26 cellular contexts compared by ENCODE assay signal in the genomic region with DNA sequence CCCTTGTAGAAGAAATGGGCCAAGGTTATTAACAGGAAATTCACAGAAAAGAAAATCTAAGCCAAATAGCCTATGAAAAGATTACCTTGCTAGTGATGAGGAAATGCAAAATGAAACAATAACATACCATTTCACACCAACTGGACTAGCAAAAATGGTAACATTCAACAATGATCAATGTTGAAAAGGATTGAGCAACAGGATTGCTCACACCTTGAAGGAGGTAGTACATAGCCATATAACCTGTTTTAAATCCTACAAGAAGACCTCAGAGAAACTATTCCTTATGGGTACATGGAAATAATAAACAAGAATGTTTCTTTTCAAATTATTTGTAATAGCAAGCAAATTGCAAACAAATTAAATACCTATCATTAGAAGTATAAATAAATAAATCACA.
"Had no signal": no experiment of that assay in that cellular context is flagged by ENCODE, and none has a peak within 500 bp of the region (broad histone marks: within the 10 kb centered on the region; RNA-seq: fewer than 3 reads in every experiment).

No MANE protein-coding gene starts in this region.

- H3K4me1 ChIP-seq: neural progenitor cell, prostate gland, right lobe of liver, sigmoid colon, stomach, thyroid gland, tibial nerve, upper lobe of left lung, uterus had no signal

- H3K36me3 ChIP-seq: neural progenitor cell, ovary, prostate gland, right lobe of liver, sigmoid colon, stomach, thoracic aorta, thyroid gland, tibial nerve, upper lobe of left lung, uterus had no signal

- H3K27me3 ChIP-seq: neural progenitor cell, ovary, right lobe of liver, sigmoid colon, thyroid gland, tibial nerve, upper lobe of left lung, uterus had no signal

- H3K27ac Mint-ChIP-seq: naive thymus-derived CD4-positive, alpha-beta T cell; natural killer cell; nephron; neural progenitor cell; stimulated activated effector memory CD8-positive, alpha-beta T cell treated with anti-CD3 and anti-CD28 coated beads, Interleukin-12 subunit alpha, Interleukin-12 subunit beta, amount 100 ng/mL, for 72 hours; stimulated activated naive B cell treated with anti-CD40 and anti-IgM and Interleukin-4, amounts not matched to agents 10 μg/mL and 1 μg/mL and 100 μg/mL, for 72 hours; stimulated activated naive CD8-positive, alpha-beta T cell treated with anti-CD3 and anti-CD28 coated beads, Interleukin-15, Interleukin-2, amounts not matched to agents 100 ng/mL and 50 ng/mL, for 24 hours had no signal

- H3K4me3 Mint-ChIP-seq: naive thymus-derived CD4-positive, alpha-beta T cell; natural killer cell; nephron; neural progenitor cell; stimulated activated effector memory CD8-positive, alpha-beta T cell treated with anti-CD3 and anti-CD28 coated beads, Interleukin-12 subunit alpha, Interleukin-12 subunit beta, amount 100 ng/mL, for 72 hours; stimulated activated naive B cell treated with anti-CD40 and anti-IgM and Interleukin-4, amounts not matched to agents 10 μg/mL and 1 μg/mL and 100 μg/mL, for 72 hours; stimulated activated naive CD8-positive, alpha-beta T cell treated with anti-CD3 and anti-CD28 coated beads, Interleukin-15, Interleukin-2, amounts not matched to agents 100 ng/mL and 50 ng/mL, for 24 hours had no signal

- ATAC-seq: naive thymus-derived CD4-positive, alpha-beta T cell; natural killer cell; right cardiac atrium; right lobe of liver; stimulated activated effector memory CD8-positive, alpha-beta T cell treated with anti-CD3 and anti-CD28 coated beads, Interleukin-12 subunit alpha, Interleukin-12 subunit beta, amount 100 ng/mL, for 72 hours; stimulated activated naive B cell treated with anti-CD40 and anti-IgM and Interleukin-4, amounts not matched to agents 10 μg/mL and 1 μg/mL and 100 μg/mL, for 72 hours had no signal

- H3K36me3 Mint-ChIP-seq: naive thymus-derived CD4-positive, alpha-beta T cell; natural killer cell; neural progenitor cell; stimulated activated effector memory CD8-positive, alpha-beta T cell treated with anti-CD3 and anti-CD28 coated beads, Interleukin-12 subunit alpha, Interleukin-12 subunit beta, amount 100 ng/mL, for 72 hours; stimulated activated naive B cell treated with anti-CD40 and anti-IgM and Interleukin-4, amounts not matched to agents 10 μg/mL and 1 μg/mL and 100 μg/mL, for 72 hours had no signal

- H3K27ac ChIP-seq: neural progenitor cell, ovary, prostate gland, right lobe of liver, sigmoid colon, stomach, thoracic aorta, thyroid gland, tibial nerve, upper lobe of left lung, uterus had no signal

- FAIRE-seq: small intestine had no signal

- H3K9me3 Mint-ChIP-seq: natural killer cell; nephron; neural progenitor cell; stimulated activated effector memory CD8-positive, alpha-beta T cell treated with anti-CD3 and anti-CD28 coated beads, Interleukin-12 subunit alpha, Interleukin-12 subunit beta, amount 100 ng/mL, for 72 hours; stimulated activated naive CD8-positive, alpha-beta T cell treated with anti-CD3 and anti-CD28 coated beads, Interleukin-15, Interleukin-2, amounts not matched to agents 100 ng/mL and 50 ng/mL, for 24 hours had no signal

- H3K4me3 ChIP-seq: neural progenitor cell, ovary, prostate gland, right lobe of liver, sigmoid colon, stomach, thoracic aorta, thyroid gland, tibial nerve, upper lobe of left lung, uterus had no signal

- H3K4me1 Mint-ChIP-seq: naive thymus-derived CD4-positive, alpha-beta T cell; natural killer cell; neural progenitor cell; stimulated activated effector memory CD8-positive, alpha-beta T cell treated with anti-CD3 and anti-CD28 coated beads, Interleukin-12 subunit alpha, Interleukin-12 subunit beta, amount 100 ng/mL, for 72 hours; stimulated activated naive B cell treated with anti-CD40 and anti-IgM and Interleukin-4, amounts not matched to agents 10 μg/mL and 1 μg/mL and 100 μg/mL, for 72 hours had no signal

- H3K9me3 ChIP-seq: ovary, prostate gland, right lobe of liver, sigmoid colon, stomach, thoracic aorta, thyroid gland, tibial nerve, upper lobe of left lung, uterus had no signal

- DNase-seq: naive thymus-derived CD4-positive, alpha-beta T cell; natural killer cell; occipital lobe; ovary; right cardiac atrium; right lobe of liver; sigmoid colon; small intestine; stimulated activated CD4-positive, alpha-beta T cell treated with anti-CD3 and anti-CD28 coated beads, Interleukin-15, amount 100 ng/mL, for 24 hours; stimulated activated CD4-positive, alpha-beta T cell treated with anti-CD3 and anti-CD28 coated beads, Interleukin-2, amount 100 ng/mL, for 24 hours; stimulated activated CD4-positive, alpha-beta T cell treated with anti-CD3 and anti-CD28 coated beads, Interleukin-2, amount 100 ng/mL, for 48 hours; stimulated activated CD4-positive, alpha-beta T cell treated with anti-CD3 and anti-CD28 coated beads, Interleukin-4, amount 100 ng/mL, for 24 hours; stimulated activated naive B cell treated with anti-CD40 and anti-IgM and Interleukin-4, amounts not matched to agents 10 μg/mL and 1 μg/mL and 100 μg/mL, for 72 hours; stimulated activated naive CD4-positive, alpha-beta T cell treated with Interleukin-2 at 50 U/mL for 16 hours; stomach; thyroid gland; trophoblast cell; upper lobe of left lung; uterus had no signal
